In genomic region chr2:62731275-62731674, GRCh38 we compare ENCODE assay signal across 23 cellular contexts.
"Had no signal": no experiment of that assay in that cellular context is flagged by ENCODE, and none has a peak within 500 bp of the region (broad histone marks: within the 10 kb centered on the region; RNA-seq: fewer than 3 reads in every experiment).

No MANE protein-coding gene starts in this region.

- H3K4me1 ChIP-seq: colonic mucosa, gastrocnemius medialis, left lung, lower lobe of right lung had no signal

- ATAC-seq: effector memory CD8-positive, alpha-beta T cell; esophagus mucosa; gastrocnemius medialis; heart right ventricle; left cardiac atrium; left lung; left ventricle myocardium superior; lower lobe of right lung; mucosa of descending colon had no signal

- H3K4me3 ChIP-seq: colonic mucosa, esophagus squamous epithelium, gastrocnemius medialis, heart right ventricle, left lung, lower lobe of right lung, mucosa of descending colon had no signal

- H3K9me3 ChIP-seq: colonic mucosa had no signal

- DNase-seq: colonic mucosa; cortex of kidney; effector CD8-positive, alpha-beta T cell; effector memory CD8-positive, alpha-beta T cell; endodermal cell; erythroblast; esophagus squamous epithelium; foreskin fibroblast; foreskin melanocyte; gastrocnemius medialis; glutamatergic neuron; head of caudate nucleus; heart right ventricle; hippocampal formation; left cardiac atrium; left lung; left ventricle myocardium superior; lower lobe of right lung; mesenchymal stem cell; mucosa of descending colon; naive B cell had no signal

- H3K27me3 ChIP-seq: colonic mucosa, esophagus squamous epithelium, gastrocnemius medialis, heart right ventricle, left lung had no signal

- H3K36me3 ChIP-seq: colonic mucosa, gastrocnemius medialis, left lung, lower lobe of right lung had no signal

- H3K27ac ChIP-seq: colonic mucosa, epithelial cell of prostate, esophagus squamous epithelium, gastrocnemius medialis, heart right ventricle, left lung, lower lobe of right lung had no signal
